ENCODE assay signal across 15 cellular contexts in genomic region chr4:41471672-41472071, GRCh38.
"Had no signal": no experiment of that assay in that cellular context is flagged by ENCODE, and none has a peak within 500 bp of the region (broad histone marks: within the 10 kb centered on the region; RNA-seq: fewer than 3 reads in every experiment).

No MANE protein-coding gene starts in this region.

- H3K4me3 ChIP-seq: cardiac muscle cell, tibial artery, vagina had no signal

- H3K27ac Mint-ChIP-seq: nephron; stimulated activated memory B cell treated with anti-CD40 and anti-IgM and Interleukin-4, amounts not matched to agents 10 μg/mL and 1 μg/mL and 100 μg/mL, for 72 hours had no signal

- ATAC-seq: activated CD4-positive, CD25-positive, alpha-beta regulatory T cell treated with anti-CD3 and anti-CD28 coated beads, Interleukin-2, amount 50 U/mL, for 24 hours; left ventricle myocardium superior; sciatic nerve; stimulated activated memory B cell treated with anti-CD40 and anti-IgM and Interleukin-4, amounts not matched to agents 10 μg/mL and 1 μg/mL and 100 μg/mL, for 72 hours had no signal

- DNase-seq: activated CD4-positive, alpha-beta T cell treated with anti-CD3 and anti-CD28 coated beads, Interleukin-2, amount 50 U/mL, for 1 hour; activated naive CD4-positive, alpha-beta T cell treated with Interleukin-2 at 50 U/mL for 16 hours; activated T-cell treated with anti-CD3 and anti-CD28 coated beads for 4 hours; foreskin fibroblast; left ventricle myocardium superior; mesendoderm; stimulated activated CD4-positive, alpha-beta T cell treated with anti-CD3 and anti-CD28 coated beads, Interleukin-1b, Interleukin-23, amount 100 ng/mL, for 48 hours; tibial artery had no signal

- H3K9me3 ChIP-seq: tibial artery, vagina had no signal

- H3K36me3 Mint-ChIP-seq: stimulated activated memory B cell treated with anti-CD40 and anti-IgM and Interleukin-4, amounts not matched to agents 10 μg/mL and 1 μg/mL and 100 μg/mL, for 72 hours had no signal

- H3K4me3 Mint-ChIP-seq: nephron; stimulated activated memory B cell treated with anti-CD40 and anti-IgM and Interleukin-4, amounts not matched to agents 10 μg/mL and 1 μg/mL and 100 μg/mL, for 72 hours had no signal

- H3K27me3 ChIP-seq: tibial artery, vagina had no signal

- H3K27ac ChIP-seq: cardiac muscle cell, vagina had no signal

- H3K4me1 ChIP-seq: vagina had no signal

- FAIRE-seq: colon had no signal

- H3K9me3 Mint-ChIP-seq: nephron had no signal

- H3K4me1 Mint-ChIP-seq: stimulated activated memory B cell treated with anti-CD40 and anti-IgM and Interleukin-4, amounts not matched to agents 10 μg/mL and 1 μg/mL and 100 μg/mL, for 72 hours had no signal

- H3K36me3 ChIP-seq: cardiac muscle cell, tibial artery, vagina had no signal
